In genomic region chr14:24397639-24398297, GRCh38 we compare ENCODE assay signal across 11 cellular contexts. TPM values are rescaled to one million over a fixed set of nuclear protein-coding genes. Genes with fewer than 3 reads are reported as not detected.
DNase-seq lines count a peak whose midpoint lies in the region; ATAC-seq and TF ChIP-seq lines count a peak whose summit lies in the region.
"Had no signal": no experiment of that assay in that cellular context is flagged by ENCODE, and none has a peak within 500 bp of the region (broad histone marks: within the 10 kb centered on the region; RNA-seq: fewer than 3 reads in every experiment).

No MANE protein-coding gene starts in this region.

- H3K27me3 ChIP-seq in CD4-positive, alpha-beta T cell (ENCODE audit: control insufficient read depth, insufficient read depth, low read length), result no peaks in the 10 kb centered on the region
- no peaks in the 10 kb centered on the region for H3K27me3 ChIP-seq in left lung
- H3K27me3 ChIP-seq in gastrocnemius medialis, result peaks cover 0 to 10% (median 1%) of the 10 kb centered on the region in 3 donors
- H3K27me3 ChIP-seq: foreskin keratinocyte had no signal

- H3K27ac Mint-ChIP-seq in CD4-positive, alpha-beta T cell, result no peak overlapping the region
- no peak overlapping the region for H3K27ac Mint-ChIP-seq in T-cell
- no peak overlapping the region for H3K27ac Mint-ChIP-seq in activated T-helper 17 cell treated with anti-CD3 and anti-CD28 coated beads, Interleukin-2, amount 50 U/mL, for 72 hours

- TF ChIP-seq CTCF in CD4-positive, alpha-beta T cell (IDR thresholded peaks at IDR 0.05), result no peak
- no peak for TF ChIP-seq CTCF in left lung (IDR thresholded peaks at IDR 0.05)
- TF ChIP-seq CTCF in gastrocnemius medialis (IDR thresholded peaks at IDR 0.05 in 4 of 5, conservative IDR thresholded peaks at IDR 0.05 in 1 of 5), result no peak

- H3K4me3 ChIP-seq in left lung (no peak overlapping the region), gastrocnemius medialis (peak overlapping the region in 3 of 4 donors; percentile 57 to 60 (median 57))

- H3K27me3 Mint-ChIP-seq in CD4-positive, alpha-beta T cell, result no peaks in the 10 kb centered on the region
- peaks cover 0 to 8% of the 10 kb centered on the region in 2 donors for H3K27me3 Mint-ChIP-seq in T-cell
- peaks cover 3% of the 10 kb centered on the region for H3K27me3 Mint-ChIP-seq in activated T-helper 17 cell treated with anti-CD3 and anti-CD28 coated beads, Interleukin-2, amount 50 U/mL, for 72 hours

- DNase-seq in CD4-positive, alpha-beta T cell, result no peak
- DNase-seq in T-cell (no peak), left lung (no peak), gastrocnemius medialis (no peak), DMS114 treated with DMSO at 0.1 percent for 48 hours (lab: John Stamatoyannopoulos, UW; ENCODE audit: unreplicated experiment) (no peak), NCI-H69 (lab: John Stamatoyannopoulos, UW) (no peak)
- DNase-seq: activated CD8-positive, alpha-beta memory T cell treated with anti-CD3 and anti-CD28 coated beads, Interleukin-2, amount 50 U/mL, for 48 hours; foreskin keratinocyte; NCI-H1436 treated with DMSO at 0.1 percent for 48 hours had no signal

- CTCF ChIA-PET in CD4-positive, alpha-beta T cell (lab: Charles Lee), result interaction anchor here (1.3 kb wide), 1 partner anchor 64 kb away, joined by 4 read pairs; no protein-coding TSS in a partner anchor
- CTCF ChIA-PET in T-cell (lab: Charles Lee), result no interaction called here

- H3K4me3 Mint-ChIP-seq in CD4-positive, alpha-beta T cell, result peak overlapping the region; percentile 54
- peak overlapping the region in 2 of 3 donors; percentile 2 to 50 for H3K4me3 Mint-ChIP-seq in T-cell
- H3K4me3 Mint-ChIP-seq in activated T-helper 17 cell treated with anti-CD3 and anti-CD28 coated beads, Interleukin-2, amount 50 U/mL, for 72 hours, result no peak overlapping the region

- H3K36me3 Mint-ChIP-seq in CD4-positive, alpha-beta T cell (ENCODE audit: low read depth), result no peaks in the 10 kb centered on the region
- H3K36me3 Mint-ChIP-seq in T-cell, result no peaks in the 10 kb centered on the region
- H3K36me3 Mint-ChIP-seq in activated T-helper 17 cell treated with anti-CD3 and anti-CD28 coated beads, Interleukin-2, amount 50 U/mL, for 72 hours (ENCODE audit: low read depth), result no peaks in the 10 kb centered on the region

- peaks cover under 1 to 37% of the 10 kb centered on the region in 2 donors for H3K4me1 ChIP-seq in left lung
- H3K4me1 ChIP-seq in gastrocnemius medialis, result peaks cover 6 to 14% of the 10 kb centered on the region in 2 donors

- H3K27ac ChIP-seq in CD4-positive, alpha-beta T cell (ENCODE audit: low read depth, low read length), result no peak overlapping the region
- H3K27ac ChIP-seq in left lung (peak overlapping the region; percentile 56 to 68), gastrocnemius medialis (peak overlapping the region; percentile 55 to 73 (median 70))

- POLR2A ChIA-PET in CD4-positive, alpha-beta T cell (lab: Charles Lee), result interaction anchor here (1.4 kb wide), 1 partner anchor 32 kb away, joined by 4 read pairs; the partner anchor contains the start of genes CBLN3 and KHNYN
- POLR2A ChIA-PET in T-cell (lab: Charles Lee), result no interaction called here

- no peaks in the 10 kb centered on the region for H3K9me3 Mint-ChIP-seq in CD4-positive, alpha-beta T cell
- H3K9me3 Mint-ChIP-seq in T-cell, result no peaks in the 10 kb centered on the region
- no peaks in the 10 kb centered on the region for H3K9me3 Mint-ChIP-seq in activated T-helper 17 cell treated with anti-CD3 and anti-CD28 coated beads, Interleukin-2, amount 50 U/mL, for 72 hours

- peaks cover 8% of the 10 kb centered on the region for H3K4me1 Mint-ChIP-seq in CD4-positive, alpha-beta T cell (ENCODE audit: low read depth)
- H3K4me1 Mint-ChIP-seq in T-cell, result peaks cover 6 to 10% (median 7%) of the 10 kb centered on the region in 3 donors
- peaks cover 5% of the 10 kb centered on the region for H3K4me1 Mint-ChIP-seq in activated T-helper 17 cell treated with anti-CD3 and anti-CD28 coated beads, Interleukin-2, amount 50 U/mL, for 72 hours

- no peaks in the 10 kb centered on the region for H3K9me3 ChIP-seq in CD4-positive, alpha-beta T cell (ENCODE audit: control insufficient read depth, low read length)
- H3K9me3 ChIP-seq in left lung (no peaks in the 10 kb centered on the region), gastrocnemius medialis (no peaks in the 10 kb centered on the region)

- in situ Hi-C loops in gastrocnemius medialis (cut with MboI; ENCODE audit: low sequenced_read_pairs in 4 of 4), result no loop called here

- intact Hi-C loops in CD4-positive, alpha-beta T cell (cut with DNase I, micrococcal nuclease), result no loop called here
- intact Hi-C loops in left lung (cut with DNase I), result no loop called here
- intact Hi-C loops in gastrocnemius medialis (cut with DNase I; ENCODE audit: low total_unique reads), result no loop called here

- TF ChIP-seq POLR2A in gastrocnemius medialis (IDR thresholded peaks at IDR 0.05), result no peak

- no peak for ATAC-seq in CD4-positive, alpha-beta T cell (ENCODE audit: poor library complexity)
- no peak for ATAC-seq in T-cell (replicated peaks in 1 of 4)
- ATAC-seq in left lung, result no peak
- ATAC-seq in gastrocnemius medialis, result no peak
- no peak for ATAC-seq in GM19328 (IDR thresholded peaks at IDR 0.05; ENCODE audit: unreplicated experiment)
- ATAC-seq in activated T-helper 17 cell treated with anti-CD3 and anti-CD28 coated beads, Interleukin-2, amount 50 U/mL, for 72 hours (replicated peaks), result no peak
- ATAC-seq: foreskin keratinocyte had no signal

- H3K36me3 ChIP-seq in left lung (no peaks in the 10 kb centered on the region), gastrocnemius medialis (no peaks in the 10 kb centered on the region)

RNA-seq across cellular contexts. Expression of gene NYNRIN, which starts 1.0 kb away (rescaled TPM):
- total RNA-seq in CD4-positive, alpha-beta T cell, result under 1 TPM; 0.08 to 0.25 TPM
- total RNA-seq in T-cell (under 1 TPM; 0.28 to 0.95 (median 0.61) TPM), left lung (10 to 100 TPM; 16.2 to 23.4 TPM), gastrocnemius medialis (1 to 10 TPM in 3 of 4 donors, under 1 TPM in 1; 0.87 to 3.7 (median 2.1) TPM)
- total RNA-seq in activated T-helper 17 cell treated with anti-CD3 and anti-CD28 coated beads, Interleukin-2, amount 50 U/mL, for 72 hours, result under 1 TPM in 1 of 2 donors, not detected in 1; 0.04 TPM

RNA-seq across cellular contexts. Expression of gene NFATC4, which starts 29.8 kb away (rescaled TPM):
- total RNA-seq in CD4-positive, alpha-beta T cell, result not detected
- under 1 TPM in 4 of 5 donors, not detected in 1; 0.16 to 0.82 (median 0.39) TPM for total RNA-seq in T-cell
- total RNA-seq in left lung, result 10 to 100 TPM; 39.4 to 64.2 TPM
- total RNA-seq in gastrocnemius medialis, result 10 to 100 TPM in 1 of 4 donors, 1 to 10 TPM in 3; 4.6 to 13.2 (median 7.5) TPM
- under 1 TPM in 1 of 2 donors, not detected in 1; 0.66 TPM for total RNA-seq in activated T-helper 17 cell treated with anti-CD3 and anti-CD28 coated beads, Interleukin-2, amount 50 U/mL, for 72 hours

RNA-seq across cellular contexts. Expression of gene CBLN3, which starts 31.7 kb away (rescaled TPM):
- 1 to 10 TPM; 1.6 to 1.7 TPM for total RNA-seq in CD4-positive, alpha-beta T cell
- total RNA-seq in T-cell, result 10 to 100 TPM in 1 of 5 donors, 1 to 10 TPM in 4; 3.9 to 13.5 (median 5.0) TPM
- 1 to 10 TPM; 5.9 to 6.4 TPM for total RNA-seq in left lung
- total RNA-seq in gastrocnemius medialis, result under 1 TPM in 3 of 4 donors, not detected in 1; 0.16 to 0.36 (median 0.24) TPM
- total RNA-seq in activated T-helper 17 cell treated with anti-CD3 and anti-CD28 coated beads, Interleukin-2, amount 50 U/mL, for 72 hours, result 10 to 100 TPM; 11.1 to 14.6 TPM

RNA-seq across cellular contexts. Expression of gene KHNYN, which starts 32.0 kb away (rescaled TPM):
- 100 to 1,000 TPM; 170 to 173 TPM for total RNA-seq in CD4-positive, alpha-beta T cell
- total RNA-seq in T-cell (100 to 1,000 TPM; 126 to 166 (median 146) TPM), left lung (10 to 100 TPM; 48.0 to 49.3 TPM), gastrocnemius medialis (10 to 100 TPM; 35.1 to 50.5 (median 44.7) TPM)
- total RNA-seq in activated T-helper 17 cell treated with anti-CD3 and anti-CD28 coated beads, Interleukin-2, amount 50 U/mL, for 72 hours, result 100 to 1,000 TPM in 1 of 2 donors, 10 to 100 TPM in 1; 64.3 to 132 TPM

RNA-seq across cellular contexts. Expression of gene SDR39U1, which starts 44.8 kb away (rescaled TPM):
- total RNA-seq in CD4-positive, alpha-beta T cell, result 10 to 100 TPM; 71.7 to 74.7 TPM
- total RNA-seq in T-cell (100 to 1,000 TPM in 3 of 5 donors, 10 to 100 TPM in 2; 79.6 to 154 (median 109) TPM), left lung (10 to 100 TPM; 32.7 to 40.7 TPM), gastrocnemius medialis (10 to 100 TPM; 21.7 to 51.4 (median 38.3) TPM)
- 10 to 100 TPM; 36.6 to 45.7 TPM for total RNA-seq in activated T-helper 17 cell treated with anti-CD3 and anti-CD28 coated beads, Interleukin-2, amount 50 U/mL, for 72 hours

Comparison
In these comparisons a context has a peak if more than half of its experiments do, and no peak if none do; other contexts are left out.
1. H3K4me3 ChIP-seq: peak in gastrocnemius medialis (3 of 4); none in left lung (0 of 2).